19 cellular contexts compared by ENCODE assay signal in genomic region chr2:129469389-129469788, GRCh38.
"Had no signal": no experiment of that assay in that cellular context is flagged by ENCODE, and none has a peak within 500 bp of the region (broad histone marks: within the 10 kb centered on the region; RNA-seq: fewer than 3 reads in every experiment).

No MANE protein-coding gene starts in this region.

- H3K4me1 Mint-ChIP-seq: naive thymus-derived CD4-positive, alpha-beta T cell; stimulated activated memory B cell treated with anti-CD40 and anti-IgM and Interleukin-4, amounts not matched to agents 10 μg/mL and 1 μg/mL and 100 μg/mL, for 72 hours had no signal

- H3K9me3 ChIP-seq: gastroesophageal sphincter, left ventricle myocardium inferior, lower lobe of right lung, neutrophil had no signal

- H3K4me3 Mint-ChIP-seq: naive thymus-derived CD4-positive, alpha-beta T cell; stimulated activated memory B cell treated with anti-CD40 and anti-IgM and Interleukin-4, amounts not matched to agents 10 μg/mL and 1 μg/mL and 100 μg/mL, for 72 hours; stimulated activated naive CD8-positive, alpha-beta T cell treated with anti-CD3 and anti-CD28 coated beads, Interleukin-15, Interleukin-2, amounts not matched to agents 100 ng/mL and 50 ng/mL, for 24 hours had no signal

- H3K36me3 ChIP-seq: gastroesophageal sphincter, left ventricle myocardium inferior, lower lobe of right lung, neutrophil, spleen had no signal

- H3K9me3 Mint-ChIP-seq: stimulated activated memory B cell treated with anti-CD40 and anti-IgM and Interleukin-4, amounts not matched to agents 10 μg/mL and 1 μg/mL and 100 μg/mL, for 72 hours; stimulated activated naive CD8-positive, alpha-beta T cell treated with anti-CD3 and anti-CD28 coated beads, Interleukin-15, Interleukin-2, amounts not matched to agents 100 ng/mL and 50 ng/mL, for 24 hours had no signal

- ATAC-seq: esophagus mucosa; gastroesophageal sphincter; lower lobe of right lung; naive thymus-derived CD4-positive, alpha-beta T cell; sciatic nerve; stimulated activated memory B cell treated with anti-CD40 and anti-IgM and Interleukin-4, amounts not matched to agents 10 μg/mL and 1 μg/mL and 100 μg/mL, for 72 hours had no signal

- DNase-seq: cortex of kidney; effector memory CD4-positive, alpha-beta T cell; glutamatergic neuron; left cardiac atrium; left ventricle myocardium inferior; lower lobe of right lung; mesenchymal stem cell; naive thymus-derived CD4-positive, alpha-beta T cell; spleen; stimulated activated CD4-positive, alpha-beta T cell treated with anti-CD3 and anti-CD28 coated beads, Interleukin-15, amount 100 ng/mL, for 24 hours; stimulated activated CD4-positive, alpha-beta T cell treated with anti-CD3 and anti-CD28 coated beads, Interleukin-1b, Interleukin-23, amount 100 ng/mL, for 48 hours; stimulated activated CD4-positive, alpha-beta T cell treated with anti-CD3 and anti-CD28 coated beads, Interleukin-4, amount 100 ng/mL, for 24 hours had no signal

- H3K4me1 ChIP-seq: gastroesophageal sphincter, left ventricle myocardium inferior, lower lobe of right lung, spleen had no signal

- H3K36me3 Mint-ChIP-seq: naive thymus-derived CD4-positive, alpha-beta T cell; stimulated activated memory B cell treated with anti-CD40 and anti-IgM and Interleukin-4, amounts not matched to agents 10 μg/mL and 1 μg/mL and 100 μg/mL, for 72 hours had no signal

- H3K27me3 ChIP-seq: gastroesophageal sphincter, neutrophil, spleen had no signal

- H3K27ac ChIP-seq: gastroesophageal sphincter, left ventricle myocardium inferior, lower lobe of right lung, neutrophil, spleen had no signal

- H3K27ac Mint-ChIP-seq: naive thymus-derived CD4-positive, alpha-beta T cell; stimulated activated memory B cell treated with anti-CD40 and anti-IgM and Interleukin-4, amounts not matched to agents 10 μg/mL and 1 μg/mL and 100 μg/mL, for 72 hours; stimulated activated naive CD8-positive, alpha-beta T cell treated with anti-CD3 and anti-CD28 coated beads, Interleukin-15, Interleukin-2, amounts not matched to agents 100 ng/mL and 50 ng/mL, for 24 hours had no signal

- H3K4me3 ChIP-seq: dorsolateral prefrontal cortex, gastroesophageal sphincter, left ventricle myocardium inferior, lower lobe of right lung, spleen had no signal
